18 cellular contexts compared by ENCODE assay signal in genomic region chr6:81727876-81728517, GRCh38. TPM values are rescaled to one million over a fixed set of nuclear protein-coding genes. Genes with fewer than 3 reads are reported as not detected.
DNase-seq lines count a peak whose midpoint lies in the region; ATAC-seq, FAIRE-seq and TF ChIP-seq lines count a peak whose summit lies in the region.
"Had no signal": no experiment of that assay in that cellular context is flagged by ENCODE, and none has a peak within 500 bp of the region (broad histone marks: within the 10 kb centered on the region; RNA-seq: fewer than 3 reads in every experiment).

No MANE protein-coding gene starts in this region.

- CTCF ChIA-PET in PC-3 (lab: Charles Lee) = interaction anchor here (0.7 kb wide), 1 partner anchor 27 kb away, joined by 3 read pairs; no protein-coding TSS in a partner anchor
- CTCF ChIA-PET in T-cell (lab: Charles Lee) = no interaction called here

- FAIRE-seq in pancreas (lab: Jason Lieb, UNC) = no peak
- FAIRE-seq: D721Med had no signal

- no peaks in the 10 kb centered on the region for H3K9me2 ChIP-seq in PC-3 (replicated peaks; ENCODE audit: low read length)

- no peaks in the 10 kb centered on the region for H3K36me3 ChIP-seq in PC-3 (ENCODE audit: low read depth, low read length)
- no peaks in the 10 kb centered on the region for H3K36me3 ChIP-seq in pancreas
- H3K36me3 ChIP-seq in testis (ENCODE audit: low read depth, missing control alignments) = no peaks in the 10 kb centered on the region
- H3K36me3 ChIP-seq: neutrophil had no signal

- peaks cover 0 to 6% (median 2%) of the 10 kb centered on the region in 3 donors for H3K4me1 Mint-ChIP-seq in T-cell
- peaks cover 20% of the 10 kb centered on the region for H3K4me1 Mint-ChIP-seq in HFFc6 (ENCODE audit: low read depth)
- H3K4me1 Mint-ChIP-seq: memory B cell had no signal

- H4K20me1 ChIP-seq in PC-3 (ENCODE audit: low read length) = no peaks in the 10 kb centered on the region

- H3K4me3 ChIP-seq in PC-3 (ENCODE audit: low read length) (no peak overlapping the region), pancreas (no peak overlapping the region), testis (no peak overlapping the region)

- H3K4me3 Mint-ChIP-seq in T-cell (peak overlapping the region in 1 of 3 donors; percentile 4), HFFc6 (no peak overlapping the region)
- H3K4me3 Mint-ChIP-seq: memory B cell had no signal

- TF ChIP-seq CTCF in PC-3 (conservative IDR thresholded peaks at IDR 0.05; ENCODE audit: low read depth, low read length) (no peak), pancreas (IDR thresholded peaks at IDR 0.05) (no peak), testis (IDR thresholded peaks at IDR 0.05) (no peak), HFFc6 (IDR thresholded peaks at IDR 0.05) (no peak)

- intact Hi-C loops in left ventricle myocardium superior (cut with micrococcal nuclease) = no loop called here
- intact Hi-C loops in Right ventricle myocardium inferior (cut with DNase I) = no loop called here
- intact Hi-C loops in PC-3 (cut with micrococcal nuclease) = no loop called here
- intact Hi-C loops in pancreas (cut with DNase I) = no loop called here
- intact Hi-C loops in testis (cut with DNase I; ENCODE audit: low total_unique reads) = no loop called here

- no peak for TF ChIP-seq POLR2A in testis (IDR thresholded peaks at IDR 0.05)

- H3K27ac Mint-ChIP-seq in T-cell (no peak overlapping the region), HFFc6 (no peak overlapping the region)
- H3K27ac Mint-ChIP-seq: activated T-helper 2 cell treated with anti-CD3 and anti-CD28 coated beads, Interferon-gamma antibody, Interleukin-2, Interleukin-4, amounts not matched to agents 10 μg/mL and 5 μg/mL and 100 μg/mL, durations not matched to agents 14 hours and 24 hours and 36 hours; memory B cell had no signal

- H3K4me1 ChIP-seq in PC-3 (ENCODE audit: insufficient read depth, low read length) (peaks cover 17% of the 10 kb centered on the region), pancreas (no peaks in the 10 kb centered on the region), testis (no peaks in the 10 kb centered on the region)

- H3K27ac ChIP-seq in PC-3 (ENCODE audit: low read length) (no peak overlapping the region), pancreas (no peak overlapping the region), testis (no peak overlapping the region)
- H3K27ac ChIP-seq: neutrophil had no signal

- no peaks in the 10 kb centered on the region for H3F3A ChIP-seq in PC-3 (ENCODE audit: low read length, unreplicated experiment)

- H3K27me3 ChIP-seq in PC-3 (ENCODE audit: low read length) (no peaks in the 10 kb centered on the region), pancreas (no peaks in the 10 kb centered on the region), testis (no peaks in the 10 kb centered on the region)
- H3K27me3 ChIP-seq: neutrophil had no signal

- no peaks in the 10 kb centered on the region for H3K79me2 ChIP-seq in PC-3 (ENCODE audit: low read length)

- H3K36me3 Mint-ChIP-seq in T-cell (no peaks in the 10 kb centered on the region), HFFc6 (ENCODE audit: low read depth) (no peaks in the 10 kb centered on the region)
- H3K36me3 Mint-ChIP-seq: memory B cell had no signal

- no peak overlapping the region for H3K9ac ChIP-seq in PC-3 (ENCODE audit: low read length)

- BruUV-seq in PC-3 (replicated peaks; lab: Mats Ljungman, UMichigan) = no TSS peak

- H3K9me3 ChIP-seq in PC-3 (ENCODE audit: low read length) = no peaks in the 10 kb centered on the region
- no peaks in the 10 kb centered on the region for H3K9me3 ChIP-seq in pancreas
- H3K9me3 ChIP-seq in testis = no peaks in the 10 kb centered on the region
- H3K9me3 ChIP-seq: neutrophil had no signal

- peak overlapping the region; percentile 29; the same call in 1 of the 2 replicates for H2AFZ ChIP-seq in PC-3 (ENCODE audit: low read length)

- POLR2A ChIA-PET in PC-3 (lab: Charles Lee; ENCODE audit: unreplicated experiment) (no interaction called here), T-cell (lab: Charles Lee) (interaction anchor here in 1 of 2 donors (0.6 kb wide), 1 partner anchor 777 kb away, joined by 3 read pairs; no protein-coding TSS in a partner anchor)

- no peak for DNase-seq in left ventricle myocardium superior
- DNase-seq in Right ventricle myocardium inferior (ENCODE audit: missing footprints) = no peak
- peak; percentile 79 for DNase-seq in PC-3
- DNase-seq in pancreas = peak in 3 of 6 donors; percentile 18 to 32 (median 31)
- DNase-seq in testis = no peak
- DNase-seq in T-cell = no peak
- DNase-seq in HFFc6 = no peak
- DNase-seq: activated CD4-positive, alpha-beta T cell treated with anti-CD3 and anti-CD28 coated beads for 4 hours; effector CD8-positive, alpha-beta T cell; foreskin fibroblast; NCI-H446; OCI-M1; SW 1271 had no signal

- ATAC-seq in left ventricle myocardium superior (peak; percentile 44), Right ventricle myocardium inferior (no peak), GM19452 (IDR thresholded peaks at IDR 0.05; ENCODE audit: unreplicated experiment) (peak; percentile 67), PC-3 (peak; percentile 79), pancreas (peak; percentile 60 to 89 (median 82)), T-cell (replicated peaks in 1 of 4) (no peak)

- H3K27me3 Mint-ChIP-seq in T-cell (no peaks in the 10 kb centered on the region), HFFc6 (ENCODE audit: insufficient read depth) (no peaks in the 10 kb centered on the region)
- H3K27me3 Mint-ChIP-seq: memory B cell had no signal

- no peaks in the 10 kb centered on the region for H3K9me3 Mint-ChIP-seq in T-cell
- no peaks in the 10 kb centered on the region for H3K9me3 Mint-ChIP-seq in HFFc6
- H3K9me3 Mint-ChIP-seq: activated T-helper 2 cell treated with anti-CD3 and anti-CD28 coated beads, Interferon-gamma antibody, Interleukin-2, Interleukin-4, amounts not matched to agents 10 μg/mL and 5 μg/mL and 100 μg/mL, durations not matched to agents 14 hours and 24 hours and 36 hours; memory B cell had no signal

- peak overlapping the region; percentile 28 for H3K4me2 ChIP-seq in PC-3 (ENCODE audit: low read length)

- 53 to 70% methylated on average over 8 of the region's 8 CpGs for WGBS in pancreas, 2 donors
- WGBS in testis, 2 donors = 86 to 90% methylated on average over 8 of the region's 8 CpGs

RNA-seq across cellular contexts. Expression of gene TENT5A, which starts 24.5 kb away (rescaled TPM):
- 69.4 TPM for total RNA-seq in left ventricle myocardium superior
- total RNA-seq in Right ventricle myocardium inferior = 60.9 TPM
- 5.6 and 6.4 TPM in 2 replicates for total RNA-seq in PC-3 (2014; rRNA removed)
- 1 to 10 TPM; 2.8 to 7.7 (median 5.1) TPM for total RNA-seq in pancreas
- 10 to 100 TPM in 1 of 2 donors, 1 to 10 TPM in 1; 3.2 to 12.2 TPM for polyA plus RNA-seq in pancreas
- total RNA-seq in testis = 1 to 10 TPM; 7.0 to 9.2 TPM
- 9.2 TPM for polyA plus RNA-seq in testis (ENCODE audit: insufficient read depth, low read depth, low replicate concordance)
- 10 to 100 TPM in 1 of 5 donors, 1 to 10 TPM in 4; 3.2 to 10.7 (median 4.8) TPM for total RNA-seq in T-cell
- 10 to 100 TPM; 52.7 to 67.2 (median 62.0) TPM for total RNA-seq in HFFc6 (2021; fragmentation: NEBNext Ultra II Directional; extraction: Animal tissue kit (Norgen Biotek cat#: 25700))

Comparison
In these comparisons a context has a peak if more than half of its experiments do, and no peak if none do; other contexts are left out.
1. ATAC-seq: peak in left ventricle myocardium superior (single experiment), GM19452 (single experiment), PC-3 (single experiment) and pancreas (4 of 4); none in Right ventricle myocardium inferior (single experiment) and T-cell (0 of 4).